ENCODE assay signal across 23 cellular contexts in the genomic region with DNA sequence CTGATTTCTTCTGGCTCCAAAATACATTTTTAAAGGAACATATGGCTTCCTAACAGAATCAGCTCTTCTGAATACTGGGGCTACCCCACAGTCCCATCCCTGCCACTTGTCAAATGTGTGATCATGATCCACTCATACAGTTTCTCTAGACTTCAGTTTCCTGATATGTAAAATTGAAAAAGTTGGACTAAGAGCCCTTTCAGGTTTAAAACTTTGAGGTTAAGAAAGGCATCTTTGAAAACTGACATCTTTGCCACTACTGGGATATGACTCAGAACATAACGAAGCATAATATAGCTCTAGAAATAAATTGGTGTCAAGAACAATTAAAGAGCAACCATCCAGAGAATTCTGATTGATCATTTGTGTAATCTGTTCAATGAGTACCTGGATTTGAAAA.
DNase-seq lines count a peak whose midpoint lies in the region; ATAC-seq and TF ChIP-seq lines count a peak whose summit lies in the region.
"Had no signal": no experiment of that assay in that cellular context is flagged by ENCODE, and none has a peak within 500 bp of the region (broad histone marks: within the 10 kb centered on the region; RNA-seq: fewer than 3 reads in every experiment).

No MANE protein-coding gene starts in this region.

- ATAC-seq in GM18870 (IDR thresholded peaks at IDR 0.05; ENCODE audit: unreplicated experiment) (peak; percentile 54), right lobe of liver (peak in 1 of 4 donors; percentile 6), HG02588 (IDR thresholded peaks at IDR 0.05; ENCODE audit: unreplicated experiment) (no peak), left lobe of liver (no peak), GM18907 (IDR thresholded peaks at IDR 0.05; ENCODE audit: unreplicated experiment) (no peak)
- peak; percentile 37 for ATAC-seq in activated T-helper 17 cell treated with anti-CD3 and anti-CD28 coated beads, Interleukin-2, amount 50 U/mL, for 72 hours (replicated peaks)
- ATAC-seq: A549, GM23338, HCT116 had no signal

- no peak overlapping the region for H3K4me3 ChIP-seq in Caco-2 (ENCODE audit: low read depth, low read length)
- H3K4me3 ChIP-seq in right lobe of liver = no peak overlapping the region
- H3K4me3 ChIP-seq: A549; BLaER1 treated with 17β-estradiol and CSF1 and Interleukin-3, amounts not matched to agents 10 nM and 100 nM; GM23338 had no signal

- H3K27me3 Mint-ChIP-seq in Caco-2 (ENCODE audit: insufficient read depth, unreplicated experiment) = no peaks in the 10 kb centered on the region
- no peaks in the 10 kb centered on the region for H3K27me3 Mint-ChIP-seq in activated T-helper 17 cell treated with anti-CD3 and anti-CD28 coated beads, Interleukin-2, amount 50 U/mL, for 72 hours
- H3K27me3 Mint-ChIP-seq in activated CD4-positive, alpha-beta memory T cell treated with anti-CD3 and anti-CD28 coated beads, Interleukin-2, amount 10 ng/mL, durations not matched to agents 7 days and 5 days = peaks cover 1% of the 10 kb centered on the region

- DNase-seq in Caco-2 (no peak), right lobe of liver (no peak), left lobe of liver (ENCODE audit: low spot score) (no peak)
- DNase-seq in activated CD4-positive, alpha-beta memory T cell treated with anti-CD3 and anti-CD28 coated beads, Interleukin-2, amount 10 ng/mL, durations not matched to agents 7 days and 5 days = no peak
- DNase-seq: 8988T; ACHN; AML-193; BE2C; Calu3; CD4-positive, alpha-beta T cell; CD8-positive, alpha-beta memory T cell; DMS79 treated with DMSO at 0.1 percent for 48 hours; GF-D8; H9 had no signal

- H3K4me1 ChIP-seq in Caco-2 (peaks cover 14% of the 10 kb centered on the region), right lobe of liver (peaks cover 0 to 37% (median 7%) of the 10 kb centered on the region in 4 donors)
- H3K4me1 ChIP-seq: A549; BE2C; BLaER1 treated with 17β-estradiol and CSF1 and Interleukin-3, amounts not matched to agents 10 nM and 100 nM had no signal

- H3K36me3 Mint-ChIP-seq in Caco-2 (ENCODE audit: insufficient read depth, unreplicated experiment) = no peaks in the 10 kb centered on the region
- no peaks in the 10 kb centered on the region for H3K36me3 Mint-ChIP-seq in activated T-helper 17 cell treated with anti-CD3 and anti-CD28 coated beads, Interleukin-2, amount 50 U/mL, for 72 hours (ENCODE audit: low read depth)
- no peaks in the 10 kb centered on the region for H3K36me3 Mint-ChIP-seq in activated CD4-positive, alpha-beta memory T cell treated with anti-CD3 and anti-CD28 coated beads, Interleukin-2, amount 10 ng/mL, durations not matched to agents 7 days and 5 days (ENCODE audit: low read depth)
- H3K36me3 Mint-ChIP-seq: CD14-positive monocyte; CD8-positive, alpha-beta memory T cell had no signal

- H3K36me3 ChIP-seq in Caco-2 (ENCODE audit: control insufficient read depth, insufficient read depth, low read length) (no peaks in the 10 kb centered on the region), right lobe of liver (no peaks in the 10 kb centered on the region)
- H3K36me3 ChIP-seq: BE2C; BLaER1 treated with 17β-estradiol and CSF1 and Interleukin-3, amounts not matched to agents 10 nM and 100 nM had no signal

- TF ChIP-seq CTCF in Caco-2 (IDR thresholded peaks at IDR 0.05; ENCODE audit: insufficient read depth in 1 of 2, low read depth in 1 of 2, low read length in 1 of 2, severe bottlenecking in 1 of 2, unreplicated experiment in 1 of 2) (no peak), right lobe of liver (IDR thresholded peaks at IDR 0.05) (no peak)

- BruUV-seq in Caco-2 (replicated peaks; lab: Mats Ljungman, UMichigan) = no TSS peak

- H3K4me1 Mint-ChIP-seq in Caco-2 (ENCODE audit: low read depth, unreplicated experiment) = peaks cover 21% of the 10 kb centered on the region
- no peaks in the 10 kb centered on the region for H3K4me1 Mint-ChIP-seq in activated T-helper 17 cell treated with anti-CD3 and anti-CD28 coated beads, Interleukin-2, amount 50 U/mL, for 72 hours
- H3K4me1 Mint-ChIP-seq in activated CD4-positive, alpha-beta memory T cell treated with anti-CD3 and anti-CD28 coated beads, Interleukin-2, amount 10 ng/mL, durations not matched to agents 7 days and 5 days = no peaks in the 10 kb centered on the region
- H3K4me1 Mint-ChIP-seq: CD14-positive monocyte, GM23338 had no signal

- H3K27me3 ChIP-seq in Caco-2 (replicated peaks; ENCODE audit: control insufficient read depth, insufficient read depth, low read length) (no peaks in the 10 kb centered on the region), right lobe of liver (no peaks in the 10 kb centered on the region)
- H3K27me3 ChIP-seq: BE2C; BLaER1 treated with 17β-estradiol and CSF1 and Interleukin-3, amounts not matched to agents 10 nM and 100 nM had no signal

- peak overlapping the region; percentile 81 to 90 (median 84) for H3K27ac ChIP-seq in right lobe of liver
- H3K27ac ChIP-seq: A549; BLaER1 treated with 17β-estradiol and CSF1 and Interleukin-3, amounts not matched to agents 10 nM and 100 nM had no signal

- WGBS in right lobe of liver (ENCODE audit: insufficient coverage, low coverage, low lambda C conversion rate, missing lambda C conversion rate) = 28% methylated on average over 1 of the region's 1 CpG

- intact Hi-C loops in Caco-2 (cut with micrococcal nuclease; ENCODE audit: unreplicated experiment) (loop anchor here (5.0 kb wide), 1 partner anchor 35 kb away; no protein-coding TSS in a partner anchor), right lobe of liver (cut with DNase I) (no loop called here)

- TF ChIP-seq POLR2A in right lobe of liver (IDR thresholded peaks at IDR 0.05) = no peak

- H3K9me3 Mint-ChIP-seq in Caco-2 (ENCODE audit: unreplicated experiment) = peaks cover 8% of the 10 kb centered on the region
- H3K9me3 Mint-ChIP-seq in activated T-helper 17 cell treated with anti-CD3 and anti-CD28 coated beads, Interleukin-2, amount 50 U/mL, for 72 hours = no peaks in the 10 kb centered on the region
- no peaks in the 10 kb centered on the region for H3K9me3 Mint-ChIP-seq in activated CD4-positive, alpha-beta memory T cell treated with anti-CD3 and anti-CD28 coated beads, Interleukin-2, amount 10 ng/mL, durations not matched to agents 7 days and 5 days
- H3K9me3 Mint-ChIP-seq: CD4-positive, alpha-beta T cell; CD8-positive, alpha-beta memory T cell; H9 had no signal

- CTCF ChIA-PET in Caco-2 (lab: Charles Lee) = no interaction called here
- CTCF ChIA-PET in activated CD4-positive, alpha-beta memory T cell treated with anti-CD3 and anti-CD28 coated beads, Interleukin-2, amount 10 ng/mL, durations not matched to agents 7 days and 5 days (lab: Charles Lee) = no interaction called here

- peak overlapping the region; percentile 39 for H3K27ac Mint-ChIP-seq in Caco-2 (ENCODE audit: unreplicated experiment)
- H3K27ac Mint-ChIP-seq in activated T-helper 17 cell treated with anti-CD3 and anti-CD28 coated beads, Interleukin-2, amount 50 U/mL, for 72 hours = no peak overlapping the region
- H3K27ac Mint-ChIP-seq in activated CD4-positive, alpha-beta memory T cell treated with anti-CD3 and anti-CD28 coated beads, Interleukin-2, amount 10 ng/mL, durations not matched to agents 7 days and 5 days = no peak overlapping the region
- H3K27ac Mint-ChIP-seq: CD14-positive monocyte; CD4-positive, alpha-beta T cell; CD8-positive, alpha-beta memory T cell; GM23338; H9 had no signal

- H3K9me3 ChIP-seq in Caco-2 (no peaks in the 10 kb centered on the region), right lobe of liver (no peaks in the 10 kb centered on the region)
- H3K9me3 ChIP-seq: A549; BE2C; BLaER1 treated with 17β-estradiol and CSF1 and Interleukin-3, amounts not matched to agents 10 nM and 100 nM had no signal

- POLR2A ChIA-PET in Caco-2 (lab: Charles Lee) = no interaction called here
- POLR2A ChIA-PET in activated CD4-positive, alpha-beta memory T cell treated with anti-CD3 and anti-CD28 coated beads, Interleukin-2, amount 10 ng/mL, durations not matched to agents 7 days and 5 days (lab: Charles Lee) = no interaction called here

- no peak overlapping the region for H3K4me3 Mint-ChIP-seq in Caco-2 (ENCODE audit: unreplicated experiment)
- H3K4me3 Mint-ChIP-seq in activated T-helper 17 cell treated with anti-CD3 and anti-CD28 coated beads, Interleukin-2, amount 50 U/mL, for 72 hours = no peak overlapping the region
- H3K4me3 Mint-ChIP-seq in activated CD4-positive, alpha-beta memory T cell treated with anti-CD3 and anti-CD28 coated beads, Interleukin-2, amount 10 ng/mL, durations not matched to agents 7 days and 5 days = no peak overlapping the region
- H3K4me3 Mint-ChIP-seq: CD14-positive monocyte; CD4-positive, alpha-beta T cell; CD8-positive, alpha-beta memory T cell; GM23338; H9 had no signal

Comparison
In these comparisons a context has a peak if more than half of its experiments do, and no peak if none do; other contexts are left out.
1. ATAC-seq: peak in GM18870 (single experiment) and activated T-helper 17 cell treated with anti-CD3 and anti-CD28 coated beads, Interleukin-2, amount 50 U/mL, for 72 hours (single experiment); none in HG02588 (single experiment), left lobe of liver (single experiment) and GM18907 (single experiment).